Comparison of ENCODE assay signal across 8 cellular contexts in the genomic region with DNA sequence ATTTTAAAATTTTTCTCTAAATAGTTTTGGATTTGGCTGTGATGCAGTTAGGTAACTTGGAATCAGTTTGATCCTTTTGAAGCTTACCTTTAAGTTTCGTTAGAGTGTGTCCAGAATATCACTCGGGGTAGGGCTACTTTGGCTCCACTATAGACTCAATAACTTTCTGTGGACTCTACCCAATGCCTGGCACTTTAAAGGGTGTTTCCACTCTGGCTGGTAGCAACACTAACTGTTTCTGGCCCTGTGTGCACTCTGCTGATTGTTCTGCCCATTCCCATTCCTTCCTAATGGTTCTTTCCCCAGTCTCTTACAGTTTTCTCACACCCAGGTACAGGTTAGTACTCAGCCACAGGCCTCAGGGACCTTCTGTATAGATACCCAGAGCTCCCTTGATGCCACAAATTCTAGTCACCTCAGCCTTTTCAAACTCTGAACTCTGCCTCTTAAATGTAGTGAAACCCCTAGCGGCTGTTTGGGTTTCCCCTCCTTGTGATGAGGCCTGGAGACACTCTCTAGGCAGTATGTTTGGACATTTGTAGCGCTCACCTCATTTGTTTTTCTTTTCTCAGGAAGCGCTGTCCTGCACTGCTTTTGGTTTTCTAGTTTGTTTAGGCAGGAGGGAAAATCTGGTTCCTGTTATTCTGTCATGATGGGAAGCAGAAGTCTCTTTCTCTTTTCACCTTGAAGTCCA. TPM values are rescaled to one million over a fixed set of nuclear protein-coding genes. Genes with fewer than 3 reads are reported as not detected.
DNase-seq lines count a peak whose midpoint lies in the region; ATAC-seq and TF ChIP-seq lines count a peak whose summit lies in the region.

No MANE protein-coding gene starts in this region.

- no peak overlapping the region for H3K4me3 ChIP-seq in GM12875 (ENCODE audit: low read depth, low read length)

- ATAC-seq in HG03175 (IDR thresholded peaks at IDR 0.05; ENCODE audit: unreplicated experiment) (peak; percentile 76), left lobe of liver (peak; percentile 17), left colon (no peak)

- TF ChIP-seq CTCF in GM12875 (IDR thresholded peaks at IDR 0.05; ENCODE audit: borderline replicate concordance, insufficient read depth, low read depth, low read length) (peak; percentile 31; the same call in 1 of the 2 replicates), GM20000 (IDR thresholded peaks at IDR 0.05; ENCODE audit: extremely low read depth, missing control alignments) (peak; percentile 21)

- DNase-seq in GM20000 (ENCODE audit: low spot score) (peak; percentile 55), left lobe of liver (ENCODE audit: low spot score) (no peak), islet precursor cell (no peak), NCI-H2107 treated with DMSO at 0.1 percent for 48 hours (lab: John Stamatoyannopoulos, UW; ENCODE audit: unreplicated experiment) (no peak), left colon (no peak), HPDE6-E6E7 (ENCODE audit: extremely low spot score) (no peak)

- intact Hi-C loops in left colon (cut with DNase I, micrococcal nuclease), result no loop called here

RNA-seq across cellular contexts. Expression of gene CUL5, which starts 16.8 kb away (rescaled TPM):
- 19.1 TPM for total RNA-seq in left lobe of liver
- total RNA-seq in left colon, result 10 to 100 TPM; 33.4 to 38.2 TPM
